In the genomic region with DNA sequence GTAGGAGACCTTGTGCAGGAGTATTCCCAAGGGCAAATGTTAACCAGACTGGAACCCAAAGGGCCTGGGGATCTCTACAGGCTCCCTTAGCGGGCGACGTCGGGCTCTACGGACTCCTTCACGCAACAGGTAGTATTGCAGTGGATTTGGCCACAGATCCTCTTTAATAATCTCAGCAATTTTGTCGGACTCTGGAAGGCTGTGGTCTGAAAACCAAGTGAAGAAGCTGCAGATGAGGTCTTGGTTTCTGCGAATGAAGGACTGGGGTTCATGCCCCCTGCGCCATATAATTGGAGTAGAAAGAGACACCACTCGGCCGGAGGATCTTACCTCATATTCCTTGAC, we compare ENCODE assay signal across 1 cellular context.
TF ChIP-seq lines count a peak whose summit lies in the region.

No MANE protein-coding gene starts in this region.

TF ChIP-seq in endothelial cell of umbilical vein, 7 proteins besides CTCF, POLR2A, EP300 and RAD21 (continued from another document):
- TF ChIP-seq, protein P1, sequence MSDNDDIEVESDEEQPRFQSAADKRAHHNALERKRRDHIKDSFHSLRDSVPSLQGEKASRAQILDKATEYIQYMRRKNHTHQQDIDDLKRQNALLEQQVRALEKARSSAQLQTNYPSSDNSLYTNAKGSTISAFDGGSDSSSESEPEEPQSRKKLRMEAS (IDR thresholded peaks at IDR 0.05; ENCODE audit: insufficient read depth, insufficient read length) = no peak
